In the genomic region with DNA sequence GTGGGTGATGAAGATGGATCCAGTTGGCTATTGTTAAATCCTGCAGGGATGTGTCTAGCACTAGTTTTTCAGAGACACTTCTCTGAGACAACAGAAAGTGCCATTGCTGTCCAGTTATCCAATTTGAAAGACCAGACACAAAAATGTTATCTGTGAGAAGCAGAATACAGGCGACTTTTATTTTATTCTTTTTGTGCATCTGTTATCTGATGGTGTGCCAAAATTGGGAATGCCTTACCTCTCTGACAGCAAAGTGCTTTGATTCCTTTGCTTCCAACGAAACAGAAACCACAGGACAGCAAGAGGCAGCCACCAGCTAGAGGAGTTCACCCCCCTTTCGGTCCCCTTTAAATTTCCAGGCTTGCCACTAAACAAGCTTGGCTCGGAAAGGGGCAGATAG, we compare ENCODE assay signal across 23 cellular contexts. TPM values are rescaled to one million over a fixed set of nuclear protein-coding genes. Genes with fewer than 3 reads are reported as not detected.
"Had no signal": no experiment of that assay in that cellular context is flagged by ENCODE, and none has a peak within 500 bp of the region (broad histone marks: within the 10 kb centered on the region; RNA-seq: fewer than 3 reads in every experiment).

No MANE protein-coding gene starts in this region.

- H3K27ac ChIP-seq: coronary artery, dorsolateral prefrontal cortex, gastrocnemius medialis, heart right ventricle, left lung, lower lobe of right lung had no signal

- DNase-seq: dermis blood vessel endothelial cell; dorsolateral prefrontal cortex; effector CD4-positive, alpha-beta T cell; effector memory CD4-positive, alpha-beta T cell; esophagus squamous epithelium; foreskin fibroblast; foreskin melanocyte; gastrocnemius medialis; glutamatergic neuron; head of caudate nucleus; heart right ventricle; hippocampal formation; left cardiac atrium; left lung; left ventricle myocardium superior; lower lobe of right lung; mesenchymal stem cell; mucosa of descending colon; naive thymus-derived CD4-positive, alpha-beta T cell had no signal

- H3K36me3 ChIP-seq: esophagus squamous epithelium, gastrocnemius medialis, heart right ventricle, left lung, lower lobe of right lung had no signal

- H3K4me1 ChIP-seq: gastrocnemius medialis had no signal

- ATAC-seq: gastrocnemius medialis; left cardiac atrium; left lung; left ventricle myocardium superior; lower lobe of right lung; mucosa of descending colon; naive thymus-derived CD4-positive, alpha-beta T cell had no signal

- H3K9me3 ChIP-seq: esophagus squamous epithelium, gastrocnemius medialis, heart right ventricle, left lung, lower lobe of right lung, mucosa of descending colon had no signal

- H3K4me3 ChIP-seq: coronary artery, dorsolateral prefrontal cortex, esophagus squamous epithelium, gastrocnemius medialis, heart right ventricle, left lung, lower lobe of right lung, mucosa of descending colon had no signal

RNA-seq across cellular contexts. Expression of gene PRR20G, which starts 17.7 kb away (rescaled TPM):
- polyA plus RNA-seq: endothelial cell of umbilical vein; esophagus; heart right ventricle; keratinocyte; naive thymus-derived CD4-positive, alpha-beta T cell had no signal
